ENCODE assay signal across 1 cellular context in the genomic region with DNA sequence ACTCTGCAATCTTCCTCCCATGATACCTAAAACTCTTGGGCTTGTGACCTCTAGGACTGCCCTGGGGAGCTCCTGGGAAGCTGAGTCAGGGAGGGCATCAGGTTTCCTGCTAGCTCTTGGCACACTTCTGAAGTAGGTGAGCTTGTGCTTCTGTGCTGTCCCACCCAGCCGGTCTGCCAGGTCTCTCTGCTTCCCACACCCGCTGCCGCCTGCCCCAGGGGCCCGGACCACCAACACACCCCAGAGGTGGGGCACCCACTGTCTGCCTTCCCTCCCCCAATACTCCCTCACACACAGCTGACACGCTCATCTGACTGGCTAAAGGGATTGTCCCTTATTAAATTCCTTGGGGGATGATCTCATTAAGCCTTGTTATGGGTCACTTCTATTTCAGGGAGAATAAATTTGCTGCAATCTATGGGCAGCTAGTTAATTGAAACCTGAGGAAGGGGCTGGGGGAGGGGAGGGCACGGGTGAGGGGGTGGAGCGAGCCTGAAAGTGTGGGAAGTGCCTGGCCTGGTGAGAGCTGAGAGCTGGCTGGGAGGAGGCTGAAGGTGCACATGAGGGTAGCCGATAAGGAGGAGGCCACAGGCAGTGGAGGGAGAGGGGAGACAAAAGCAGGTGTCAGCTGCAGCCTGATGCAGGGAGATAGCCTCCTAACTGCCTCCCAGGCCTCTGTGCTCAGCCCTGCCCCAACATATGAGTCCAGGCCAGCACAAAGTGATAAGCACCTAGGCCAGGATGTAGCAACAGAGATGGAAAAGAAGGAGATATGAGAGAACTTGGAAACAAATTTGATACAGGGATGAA.
TF ChIP-seq lines count a peak whose summit lies in the region.

No MANE protein-coding gene starts in this region.

TF ChIP-seq in HEK293, 187 proteins besides CTCF, POLR2A, EP300 and RAD21 (continued from another document and continues in another):
- TF ChIP-seq, protein P1, sequence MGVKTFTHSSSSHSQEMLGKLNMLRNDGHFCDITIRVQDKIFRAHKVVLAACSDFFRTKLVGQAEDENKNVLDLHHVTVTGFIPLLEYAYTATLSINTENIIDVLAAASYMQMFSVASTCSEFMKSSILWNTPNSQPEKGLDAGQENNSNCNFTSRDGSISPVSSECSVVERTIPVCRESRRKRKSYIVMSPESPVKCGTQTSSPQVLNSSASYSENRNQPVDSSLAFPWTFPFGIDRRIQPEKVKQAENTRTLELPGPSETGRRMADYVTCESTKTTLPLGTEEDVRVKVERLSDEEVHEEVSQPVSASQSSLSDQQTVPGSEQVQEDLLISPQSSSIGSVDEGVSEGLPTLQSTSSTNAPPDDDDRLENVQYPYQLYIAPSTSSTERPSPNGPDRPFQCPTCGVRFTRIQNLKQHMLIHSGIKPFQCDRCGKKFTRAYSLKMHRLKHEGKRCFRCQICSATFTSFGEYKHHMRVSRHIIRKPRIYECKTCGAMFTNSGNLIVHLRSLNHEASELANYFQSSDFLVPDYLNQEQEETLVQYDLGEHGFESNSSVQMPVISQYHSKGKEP (tag by site-specific recombination; IDR thresholded peaks at IDR 0.05): no peak
- TF ChIP-seq ZNF211 (tag by site-specific recombination; IDR thresholded peaks at IDR 0.05; ENCODE audit: low read depth) (no peak), SP2 (tag by site-specific recombination; IDR thresholded peaks at IDR 0.05) (no peak), ZIC2 (tag by site-specific recombination; IDR thresholded peaks at IDR 0.05) (peak; percentile 36), ZNF174 (tag by site-specific recombination; IDR thresholded peaks at IDR 0.05) (no peak), SP7 (tag by site-specific recombination; IDR thresholded peaks at IDR 0.05) (peak; percentile 46; the same call in 1 of the 2 replicates), BCL11A (tag by site-specific recombination; IDR thresholded peaks at IDR 0.05; ENCODE audit: low read depth) (no peak), ZNF501 (tag by site-specific recombination; IDR thresholded peaks at IDR 0.05) (no peak), ZFHX2 (tag by site-specific recombination; conservative IDR thresholded peaks at IDR 0.05) (peak; percentile 97), REPIN1 (tag by site-specific recombination; IDR thresholded peaks at IDR 0.05; ENCODE audit: low read depth) (no peak), HOXD13 (CRISPR knock-in tag; IDR thresholded peaks at IDR 0.05; ENCODE audit: borderline replicate concordance) (no peak), EGR2 (tag by site-specific recombination; IDR thresholded peaks at IDR 0.05; ENCODE audit: low read depth) (peak; percentile 95), ZNF791 (tag by site-specific recombination; IDR thresholded peaks at IDR 0.05) (no peak), REST (tag by site-specific recombination; IDR thresholded peaks at IDR 0.05) (no peak), ZNF549 (tag by site-specific recombination; IDR thresholded peaks at IDR 0.05) (no peak), ZNF10 (tag by site-specific recombination; IDR thresholded peaks at IDR 0.05) (no peak), ZNF513 (tag by site-specific recombination; IDR thresholded peaks at IDR 0.05) (no peak), ZNF626 (tag by site-specific recombination; IDR thresholded peaks at IDR 0.05) (no peak), ZNF362 (tag by site-specific recombination; IDR thresholded peaks at IDR 0.05) (no peak), ZNF24 (tag by site-specific recombination; IDR thresholded peaks at IDR 0.05) (no peak), PRDM10 (tag by site-specific recombination; IDR thresholded peaks at IDR 0.05) (peak; percentile 54), GLI2 (tag by site-specific recombination; IDR thresholded peaks at IDR 0.05; ENCODE audit: borderline replicate concordance, low read depth) (no peak), ZNF510 (tag by site-specific recombination; IDR thresholded peaks at IDR 0.05; ENCODE audit: insufficient replicate concordance) (no peak), KLF10 (tag by site-specific recombination; IDR thresholded peaks at IDR 0.05) (no peak), KLF1 (tag by site-specific recombination; IDR thresholded peaks at IDR 0.05) (peak; percentile 93), ZNF704 (tag by site-specific recombination; IDR thresholded peaks at IDR 0.05) (no peak)
- TF ChIP-seq, protein P2, sequence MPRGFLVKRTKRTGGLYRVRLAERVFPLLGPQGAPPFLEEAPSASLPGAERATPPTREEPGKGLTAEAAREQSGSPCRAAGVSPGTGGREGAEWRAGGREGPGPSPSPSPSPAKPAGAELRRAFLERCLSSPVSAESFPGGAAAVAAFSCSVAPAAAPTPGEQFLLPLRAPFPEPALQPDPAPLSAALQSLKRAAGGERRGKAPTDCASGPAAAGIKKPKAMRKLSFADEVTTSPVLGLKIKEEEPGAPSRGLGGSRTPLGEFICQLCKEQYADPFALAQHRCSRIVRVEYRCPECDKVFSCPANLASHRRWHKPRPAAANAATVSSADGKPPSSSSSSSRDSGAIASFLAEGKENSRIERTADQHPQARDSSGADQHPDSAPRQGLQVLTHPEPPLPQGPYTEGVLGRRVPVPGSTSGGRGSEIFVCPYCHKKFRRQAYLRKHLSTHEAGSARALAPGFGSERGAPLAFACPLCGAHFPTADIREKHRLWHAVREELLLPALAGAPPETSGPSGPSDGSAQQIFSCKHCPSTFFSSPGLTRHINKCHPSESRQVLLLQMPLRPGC (tag by site-specific recombination; IDR thresholded peaks at IDR 0.05): no peak
- TF ChIP-seq, protein P3, sequence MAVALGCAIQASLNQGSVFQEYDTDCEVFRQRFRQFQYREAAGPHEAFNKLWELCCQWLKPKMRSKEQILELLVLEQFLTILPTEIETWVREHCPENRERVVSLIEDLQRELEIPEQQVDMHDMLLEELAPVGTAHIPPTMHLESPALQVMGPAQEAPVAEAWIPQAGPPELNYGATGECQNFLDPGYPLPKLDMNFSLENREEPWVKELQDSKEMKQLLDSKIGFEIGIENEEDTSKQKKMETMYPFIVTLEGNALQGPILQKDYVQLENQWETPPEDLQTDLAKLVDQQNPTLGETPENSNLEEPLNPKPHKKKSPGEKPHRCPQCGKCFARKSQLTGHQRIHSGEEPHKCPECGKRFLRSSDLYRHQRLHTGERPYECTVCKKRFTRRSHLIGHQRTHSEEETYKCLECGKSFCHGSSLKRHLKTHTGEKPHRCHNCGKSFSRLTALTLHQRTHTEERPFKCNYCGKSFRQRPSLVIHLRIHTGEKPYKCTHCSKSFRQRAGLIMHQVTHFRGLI (tag by site-specific recombination; IDR thresholded peaks at IDR 0.05): no peak
- TF ChIP-seq, protein P4, sequence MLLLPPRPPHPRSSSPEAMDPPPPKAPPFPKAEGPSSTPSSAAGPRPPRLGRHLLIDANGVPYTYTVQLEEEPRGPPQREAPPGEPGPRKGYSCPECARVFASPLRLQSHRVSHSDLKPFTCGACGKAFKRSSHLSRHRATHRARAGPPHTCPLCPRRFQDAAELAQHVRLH (tag by site-specific recombination; IDR thresholded peaks at IDR 0.05): no peak
- TF ChIP-seq, protein P5, sequence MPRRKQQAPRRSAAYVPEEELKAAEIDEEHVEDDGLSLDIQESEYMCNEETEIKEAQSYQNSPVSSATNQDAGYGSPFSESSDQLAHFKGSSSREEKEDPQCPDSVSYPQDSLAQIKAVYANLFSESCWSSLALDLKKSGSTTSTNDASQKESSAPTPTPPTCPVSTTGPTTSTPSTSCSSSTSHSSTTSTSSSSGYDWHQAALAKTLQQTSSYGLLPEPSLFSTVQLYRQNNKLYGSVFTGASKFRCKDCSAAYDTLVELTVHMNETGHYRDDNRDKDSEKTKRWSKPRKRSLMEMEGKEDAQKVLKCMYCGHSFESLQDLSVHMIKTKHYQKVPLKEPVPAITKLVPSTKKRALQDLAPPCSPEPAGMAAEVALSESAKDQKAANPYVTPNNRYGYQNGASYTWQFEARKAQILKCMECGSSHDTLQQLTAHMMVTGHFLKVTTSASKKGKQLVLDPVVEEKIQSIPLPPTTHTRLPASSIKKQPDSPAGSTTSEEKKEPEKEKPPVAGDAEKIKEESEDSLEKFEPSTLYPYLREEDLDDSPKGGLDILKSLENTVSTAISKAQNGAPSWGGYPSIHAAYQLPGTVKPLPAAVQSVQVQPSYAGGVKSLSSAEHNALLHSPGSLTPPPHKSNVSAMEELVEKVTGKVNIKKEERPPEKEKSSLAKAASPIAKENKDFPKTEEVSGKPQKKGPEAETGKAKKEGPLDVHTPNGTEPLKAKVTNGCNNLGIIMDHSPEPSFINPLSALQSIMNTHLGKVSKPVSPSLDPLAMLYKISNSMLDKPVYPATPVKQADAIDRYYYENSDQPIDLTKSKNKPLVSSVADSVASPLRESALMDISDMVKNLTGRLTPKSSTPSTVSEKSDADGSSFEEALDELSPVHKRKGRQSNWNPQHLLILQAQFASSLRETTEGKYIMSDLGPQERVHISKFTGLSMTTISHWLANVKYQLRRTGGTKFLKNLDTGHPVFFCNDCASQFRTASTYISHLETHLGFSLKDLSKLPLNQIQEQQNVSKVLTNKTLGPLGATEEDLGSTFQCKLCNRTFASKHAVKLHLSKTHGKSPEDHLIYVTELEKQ (tag by site-specific recombination; IDR thresholded peaks at IDR 0.05; ENCODE audit: borderline replicate concordance): peak; percentile 35; the same call in 1 of the 2 replicates
